ENCODE assay signal across 1 cellular context in genomic region chr2:17646096-17646554, GRCh38.
TF ChIP-seq lines count a peak whose summit lies in the region.

No MANE protein-coding gene starts in this region.

TF ChIP-seq in H1, 55 proteins besides CTCF, POLR2A, EP300 and RAD21 (continued from another document):
- TF ChIP-seq JUN (IDR thresholded peaks at IDR 0.05; ENCODE audit: low read depth, low read length) = no peak
- TF ChIP-seq TCF12 (IDR thresholded peaks at IDR 0.05; ENCODE audit: low read depth, low read length) = no peak
- TF ChIP-seq RNF2 (IDR thresholded peaks at IDR 0.05; ENCODE audit: borderline replicate concordance, low read depth, low read length, missing control alignments, poor library complexity, severe bottlenecking) = no peak
- no peak for TF ChIP-seq USF2 (IDR thresholded peaks at IDR 0.05; ENCODE audit: low read length)
- no peak for TF ChIP-seq TAF1 (IDR thresholded peaks at IDR 0.05; ENCODE audit: low read depth, low read length)
- TF ChIP-seq HDAC2 (IDR thresholded peaks at IDR 0.05; ENCODE audit: borderline replicate concordance in 1 of 2, low read depth in 2 of 2, low read length in 2 of 2) = no peak
- TF ChIP-seq KDM1A (IDR thresholded peaks at IDR 0.05; ENCODE audit: borderline replicate concordance, low read length) = no peak
- TF ChIP-seq PHF8 (conservative IDR thresholded peaks at IDR 0.05; ENCODE audit: low read depth, low read length) = no peak
